7 cellular contexts compared by ENCODE assay signal in genomic region chr3:127674099-127674792, GRCh38. TPM values are rescaled to one million over a fixed set of nuclear protein-coding genes. Genes with fewer than 3 reads are reported as not detected.
DNase-seq lines count a peak whose midpoint lies in the region; ATAC-seq and TF ChIP-seq lines count a peak whose summit lies in the region.

No MANE protein-coding gene starts in this region.

- H3K4me3 ChIP-seq in Loucy (ENCODE audit: low read length, poor library complexity, severe bottlenecking) (peak overlapping the region; percentile 96), adrenal gland (no peak overlapping the region), right lobe of liver (peak overlapping the region in 1 of 3 donors; percentile 88)

- H3K9me2 ChIP-seq in Loucy (replicated peaks; ENCODE audit: low read depth, low read length): no peaks in the 10 kb centered on the region

- no peak for TF ChIP-seq CTCF in Loucy (conservative IDR thresholded peaks at IDR 0.05; ENCODE audit: low read length)
- TF ChIP-seq CTCF in adrenal gland (IDR thresholded peaks at IDR 0.05): no peak
- no peak for TF ChIP-seq CTCF in right lobe of liver (IDR thresholded peaks at IDR 0.05)

- no peak overlapping the region for H2AFZ ChIP-seq in Loucy (ENCODE audit: low read length)

- peak overlapping the region; percentile 91 to 92 for H3K4me3 Mint-ChIP-seq in stimulated activated naive CD8-positive, alpha-beta T cell treated with anti-CD3 and anti-CD28 coated beads, Interleukin-15, amount 100 ng/mL, for 72 hours

- no peaks in the 10 kb centered on the region for H3K27me3 ChIP-seq in Loucy (ENCODE audit: insufficient read depth, low read length, poor library complexity, severe bottlenecking)
- H3K27me3 ChIP-seq in adrenal gland: no peaks in the 10 kb centered on the region
- H3K27me3 ChIP-seq in right lobe of liver: no peaks in the 10 kb centered on the region

- H3K4me2 ChIP-seq in Loucy (ENCODE audit: low read depth, low read length, poor library complexity, severe bottlenecking): peak overlapping the region; percentile 77

- H3K9me3 Mint-ChIP-seq in stimulated activated naive CD8-positive, alpha-beta T cell treated with anti-CD3 and anti-CD28 coated beads, Interleukin-15, amount 100 ng/mL, for 72 hours: no peaks in the 10 kb centered on the region

- no peak overlapping the region for H3K9ac ChIP-seq in Loucy (ENCODE audit: low read depth, low read length, poor library complexity, severe bottlenecking)

- H3K27ac Mint-ChIP-seq in stimulated activated naive CD8-positive, alpha-beta T cell treated with anti-CD3 and anti-CD28 coated beads, Interleukin-15, amount 100 ng/mL, for 72 hours: peak overlapping the region; percentile 13 to 66

- no peak for TF ChIP-seq POLR2A in adrenal gland (IDR thresholded peaks at IDR 0.05)
- no peak for TF ChIP-seq POLR2A in right lobe of liver (IDR thresholded peaks at IDR 0.05)

- H3K4me1 ChIP-seq in Loucy (ENCODE audit: insufficient read depth, low read length, poor library complexity, severe bottlenecking) (peaks cover 13% of the 10 kb centered on the region), adrenal gland (replicated peaks in 1 of 2) (peaks cover 17 to 20% of the 10 kb centered on the region in 2 donors), right lobe of liver (peaks cover 0 to 10% (median 3%) of the 10 kb centered on the region in 4 donors)

- H3K4me1 Mint-ChIP-seq in stimulated activated naive CD8-positive, alpha-beta T cell treated with anti-CD3 and anti-CD28 coated beads, Interleukin-15, amount 100 ng/mL, for 72 hours: peaks cover 51% of the 10 kb centered on the region

- ATAC-seq in right lobe of liver: no peak
- ATAC-seq in stimulated activated naive CD8-positive, alpha-beta T cell treated with anti-CD3 and anti-CD28 coated beads, Interleukin-15, amount 100 ng/mL, for 72 hours: no peak
- no peak for ATAC-seq in GM18907 (IDR thresholded peaks at IDR 0.05; ENCODE audit: unreplicated experiment)

- H4K20me1 ChIP-seq in Loucy (ENCODE audit: insufficient read depth, low read length, poor library complexity, severe bottlenecking): no peaks in the 10 kb centered on the region

- WGBS in adrenal gland, 4 donors: 79 to 88% (median 87%) methylated on average over 18 of the region's 18 CpGs
- WGBS in right lobe of liver (ENCODE audit: insufficient coverage, low coverage, low lambda C conversion rate, missing lambda C conversion rate): 71% methylated on average over 7 of the region's 18 CpGs

- no peaks in the 10 kb centered on the region for H3F3A ChIP-seq in Loucy (ENCODE audit: low read depth)

- DNase-seq in adrenal gland: peak in 5 of 7 donors; percentile 8 to 49 (median 19)
- DNase-seq in right lobe of liver: peak; percentile 12 to 48 (median 46)
- DNase-seq in stimulated activated naive CD8-positive, alpha-beta T cell treated with anti-CD3 and anti-CD28 coated beads, Interleukin-15, amount 100 ng/mL, for 72 hours: peak in 1 of 2 donors; percentile 9
- DNase-seq in RPMI8226: no peak
- no peak for DNase-seq in stimulated activated CD4-positive, alpha-beta T cell treated with anti-CD3 and anti-CD28 coated beads, Interleukin-2, amount 100 ng/mL, for 24 hours

- H3K9me3 ChIP-seq in Loucy (ENCODE audit: insufficient read depth, low read depth, low read length): no peaks in the 10 kb centered on the region
- H3K9me3 ChIP-seq in adrenal gland (replicated peaks in 1 of 3): no peaks in the 10 kb centered on the region
- H3K9me3 ChIP-seq in right lobe of liver: no peaks in the 10 kb centered on the region

- H3K36me3 ChIP-seq in Loucy (ENCODE audit: insufficient read depth, low read length): no peaks in the 10 kb centered on the region
- H3K36me3 ChIP-seq in adrenal gland (replicated peaks in 1 of 2): peaks cover 0 to 23% of the 10 kb centered on the region in 2 donors
- no peaks in the 10 kb centered on the region for H3K36me3 ChIP-seq in right lobe of liver

- H3K27me3 Mint-ChIP-seq in stimulated activated naive CD8-positive, alpha-beta T cell treated with anti-CD3 and anti-CD28 coated beads, Interleukin-15, amount 100 ng/mL, for 72 hours: no peaks in the 10 kb centered on the region

- peaks cover 21% of the 10 kb centered on the region for H3K79me2 ChIP-seq in Loucy (ENCODE audit: insufficient read depth, low read length)

- intact Hi-C loops in adrenal gland (cut with DNase I): no loop called here
- intact Hi-C loops in right lobe of liver (cut with DNase I): loop anchor here in 1 of 2 donors (10.0 kb wide), 1 partner anchor 291 kb away; no protein-coding TSS in a partner anchor

- H3K27ac ChIP-seq in adrenal gland (peak overlapping the region in 1 of 5 donors; percentile 94), right lobe of liver (no peak overlapping the region)

RNA-seq across cellular contexts. Expression of gene ABTB1, which starts 1.5 kb away (rescaled TPM):
- total RNA-seq in adrenal gland (10 to 100 TPM; 13.0 to 68.0 (median 32.2) TPM), right lobe of liver (10 to 100 TPM in 5 of 6 experiments, 1 to 10 TPM in 1; 9.4 to 20.3 (median 12.2) TPM)
- polyA plus RNA-seq in adrenal gland: 10 to 100 TPM in 2 of 3 donors, 1 to 10 TPM in 1; 2.8 to 96.0 (median 62.1) TPM

RNA-seq across cellular contexts. Expression of gene PODXL2, which starts 45.3 kb away (rescaled TPM):
- 10 to 100 TPM; 22.0 to 52.4 (median 25.8) TPM for total RNA-seq in adrenal gland
- 10 to 100 TPM; 17.0 to 28.7 (median 22.5) TPM for polyA plus RNA-seq in adrenal gland
- 1 to 10 TPM in 1 of 6 experiments, under 1 TPM in 5; 0.19 to 1.6 (median 0.63) TPM for total RNA-seq in right lobe of liver

Comparison
In these comparisons a context has a peak if more than half of its experiments do, and no peak if none do; other contexts are left out.
1. DNase-seq: peak in adrenal gland (5 of 7) and right lobe of liver (3 of 3); none in RPMI8226 (single experiment) and stimulated activated CD4-positive, alpha-beta T cell treated with anti-CD3 and anti-CD28 coated beads, Interleukin-2, amount 100 ng/mL, for 24 hours (0 of 2).
2. RNA of gene PODXL2, which starts 45.3 kb away (total RNA-seq): 22.0 to 52.4 TPM in adrenal gland; 0.19 to 1.6 TPM in right lobe of liver; every median in the first group is over 4 times any median in the second.